8 cellular contexts compared by ENCODE assay signal in genomic region chr6:161373905-161374451, GRCh38.
DNase-seq lines count a peak whose midpoint lies in the region; ATAC-seq, FAIRE-seq and TF ChIP-seq lines count a peak whose summit lies in the region.

No MANE protein-coding gene starts in this region.

- intact Hi-C loops in pancreas (cut with DNase I), result loop anchor here (10.0 kb wide), 3 partner anchors 219 to 639 kb away; no protein-coding TSS in a partner anchor
- intact Hi-C loops in upper lobe of right lung (cut with DNase I), result loop anchor here (5.0 kb wide), 1 partner anchor 442 kb away; no protein-coding TSS in a partner anchor

- H3K4me1 ChIP-seq in Peyer's patch (no peaks in the 10 kb centered on the region), gastroesophageal sphincter (peaks cover 0 to 7% (median 0%) of the 10 kb centered on the region in 3 donors), pancreas (no peaks in the 10 kb centered on the region), upper lobe of right lung (peaks cover 12% of the 10 kb centered on the region)

- H3K27ac ChIP-seq in Peyer's patch (no peak overlapping the region), gastroesophageal sphincter (no peak overlapping the region), pancreas (no peak overlapping the region), upper lobe of right lung (no peak overlapping the region)

- no peaks in the 10 kb centered on the region for H3K36me3 ChIP-seq in Peyer's patch
- H3K36me3 ChIP-seq in gastroesophageal sphincter, result peaks cover 0 to under 1% of the 10 kb centered on the region in 2 donors
- no peaks in the 10 kb centered on the region for H3K36me3 ChIP-seq in pancreas
- H3K36me3 ChIP-seq in upper lobe of right lung, result no peaks in the 10 kb centered on the region

- TF ChIP-seq POLR2A in Peyer's patch (IDR thresholded peaks at IDR 0.05), result no peak
- TF ChIP-seq POLR2A in gastroesophageal sphincter (IDR thresholded peaks at IDR 0.05), result no peak

- no peaks in the 10 kb centered on the region for H3K27me3 ChIP-seq in Peyer's patch
- H3K27me3 ChIP-seq in gastroesophageal sphincter, result no peaks in the 10 kb centered on the region
- H3K27me3 ChIP-seq in pancreas, result no peaks in the 10 kb centered on the region
- no peaks in the 10 kb centered on the region for H3K27me3 ChIP-seq in upper lobe of right lung

- TF ChIP-seq CTCF in GM12874 (IDR thresholded peaks at IDR 0.05; ENCODE audit: insufficient read depth, low read depth, low read length), result peak; percentile 86
- TF ChIP-seq CTCF in Peyer's patch (IDR thresholded peaks at IDR 0.05), result peak; percentile 58 to 93 (median 87)
- TF ChIP-seq CTCF in gastroesophageal sphincter (IDR thresholded peaks at IDR 0.05), result peak; percentile 88 to 99 (median 94)
- peak; percentile 89 to 96 (median 95) for TF ChIP-seq CTCF in pancreas (IDR thresholded peaks at IDR 0.05)
- peak; percentile 98 for TF ChIP-seq CTCF in upper lobe of right lung (IDR thresholded peaks at IDR 0.05)

- TF ChIP-seq EP300 in gastroesophageal sphincter (IDR thresholded peaks at IDR 0.05), result no peak

- ATAC-seq in gastroesophageal sphincter (peak; percentile 39), pancreas (peak; percentile 57 to 75 (median 74)), upper lobe of right lung (peak; percentile 58)

- no peak overlapping the region for H3K4me3 ChIP-seq in Peyer's patch
- no peak overlapping the region for H3K4me3 ChIP-seq in gastroesophageal sphincter
- no peak overlapping the region for H3K4me3 ChIP-seq in pancreas
- H3K4me3 ChIP-seq in upper lobe of right lung, result no peak overlapping the region

- FAIRE-seq in pancreas (lab: Jason Lieb, UNC), result no peak

- WGBS in gastroesophageal sphincter (ENCODE audit: low coverage in 1 of 2), 2 donors, result 22 to 38% methylated on average over 5 to 12 of the region's 15 CpGs
- 23 to 29% methylated on average over 15 of the region's 15 CpGs for WGBS in pancreas, 2 donors

- peak; percentile 60 for DNase-seq in A172 (ENCODE audit: low spot score)
- peak; percentile 25 for DNase-seq in HS-5 (ENCODE audit: low read depth)
- peak; percentile 49 to 84 (median 76) for DNase-seq in Peyer's patch
- DNase-seq in activated T-helper 9 cell treated with anti-CD3 and anti-CD28 coated beads, Interleukin-2, amount 50 U/mL, for 16 hours (ENCODE audit: low read depth), result peak; percentile 44
- DNase-seq in pancreas, result peak in 5 of 6 donors; percentile 31 to 91 (median 71)
- DNase-seq in upper lobe of right lung, result peak; percentile 83

- H3K9me3 ChIP-seq in Peyer's patch (no peaks in the 10 kb centered on the region), gastroesophageal sphincter (no peaks in the 10 kb centered on the region), pancreas (no peaks in the 10 kb centered on the region), upper lobe of right lung (no peaks in the 10 kb centered on the region)

Comparison
In these comparisons a context has a peak if more than half of its experiments do, and no peak if none do; other contexts are left out.
1. DNase-seq: peak in every context shown above with its lines; median percentile 83 in upper lobe of right lung; 76 in Peyer's patch; 71 in pancreas; 60 in A172; 44 in activated T-helper 9 cell treated with anti-CD3 and anti-CD28 coated beads, Interleukin-2, amount 50 U/mL, for 16 hours; 25 in HS-5.